8 cellular contexts compared by ENCODE assay signal in genomic region chr12:133129368-133130037, GRCh38. TPM values are rescaled to one million over a fixed set of nuclear protein-coding genes. Genes with fewer than 3 reads are reported as not detected.
DNase-seq lines count a peak whose midpoint lies in the region; ATAC-seq and TF ChIP-seq lines count a peak whose summit lies in the region.

No MANE protein-coding gene starts in this region.

- no peaks in the 10 kb centered on the region for H4K20me1 ChIP-seq in neural progenitor cell (ENCODE audit: low read depth)

- peaks cover 81% of the 10 kb centered on the region for H3K9me3 Mint-ChIP-seq in neural progenitor cell

- peak overlapping the region; percentile 63 for H3K27ac Mint-ChIP-seq in neural progenitor cell

- peaks cover 7% of the 10 kb centered on the region for H3K4me1 Mint-ChIP-seq in neural progenitor cell

- H3K9me3 ChIP-seq in HAP-1 (peaks cover 12% of the 10 kb centered on the region), neural progenitor cell (ENCODE audit: low read depth) (peaks cover 56% of the 10 kb centered on the region)

- H3K27me3 ChIP-seq in BJ (ENCODE audit: control insufficient read depth, insufficient read depth, low read length), result no peaks in the 10 kb centered on the region
- H3K27me3 ChIP-seq in HAP-1 (ENCODE audit: low read depth), result no peaks in the 10 kb centered on the region
- H3K27me3 ChIP-seq in neural progenitor cell, result no peaks in the 10 kb centered on the region

- CTCF ChIA-PET in BJ (lab: Yijun Ruan, JAX), result no interaction called here

- H3K4me3 Mint-ChIP-seq in neural progenitor cell, result peak overlapping the region; percentile 97

- H3K9ac ChIP-seq in neural progenitor cell, result peak overlapping the region; percentile 35

- DNase-seq in BJ (ENCODE audit: low read depth), result no peak
- peak; percentile 16 to 27 for DNase-seq in HAP-1 (ENCODE audit: low spot score in 2 of 2)
- DNase-seq in neural progenitor cell (ENCODE audit: low spot score), result no peak
- no peak for DNase-seq in stimulated activated CD4-positive, alpha-beta T cell treated with anti-CD3 and anti-CD28 coated beads, Interleukin-4, amount 100 ng/mL, for 24 hours

- peak overlapping the region; percentile 90 for H3K27ac ChIP-seq in neural progenitor cell

- H3K36me3 Mint-ChIP-seq in neural progenitor cell, result peaks cover 72% of the 10 kb centered on the region

- peak overlapping the region; percentile 97 for H3K4me3 ChIP-seq in BJ (ENCODE audit: low read depth, low read length)
- H3K4me3 ChIP-seq in HAP-1, result peak overlapping the region; percentile 89
- H3K4me3 ChIP-seq in neural progenitor cell, result peak overlapping the region; percentile 82

- in situ Hi-C loops in HAP-1 (cut with MboI; ENCODE audit: low sequenced_read_pairs), result no loop called here

- H2AFZ ChIP-seq in neural progenitor cell (replicated peaks), result peak overlapping the region; percentile 81

- peaks cover 15% of the 10 kb centered on the region for H3F3A ChIP-seq in neural progenitor cell (ENCODE audit: low read depth)

- TF ChIP-seq CTCF in BJ (IDR thresholded peaks at IDR 0.05; ENCODE audit: insufficient read depth, low read depth, low read length), result no peak
- no peak for TF ChIP-seq CTCF in neural progenitor cell (IDR thresholded peaks at IDR 0.05)

- H3K36me3 ChIP-seq in BJ (ENCODE audit: control insufficient read depth, insufficient read depth, low read length), result peaks cover 1% of the 10 kb centered on the region; the same call in 1 of the 2 replicates
- H3K36me3 ChIP-seq in HAP-1 (replicated peaks), result peaks cover 3% of the 10 kb centered on the region; the same call in 1 of the 2 replicates
- peaks cover 57% of the 10 kb centered on the region for H3K36me3 ChIP-seq in neural progenitor cell

- ATAC-seq in SK-N-SH treated with all-trans-retinoic acid at 6 μM for 48 hours, result peak; percentile 55
- peak; percentile 11 for ATAC-seq in esophagus mucosa
- ATAC-seq in GM18873 (IDR thresholded peaks at IDR 0.05; ENCODE audit: low FRiP score, unreplicated experiment), result no peak
- no peak for ATAC-seq in HG03442 (IDR thresholded peaks at IDR 0.05; ENCODE audit: unreplicated experiment)

- peaks cover 82% of the 10 kb centered on the region for H3K79me2 ChIP-seq in neural progenitor cell (ENCODE audit: low read depth)

- H3K27me3 Mint-ChIP-seq in neural progenitor cell (ENCODE audit: insufficient read depth, low read depth), result peaks cover 13% of the 10 kb centered on the region

- POLR2A ChIA-PET in BJ (lab: Charles Lee), result interaction anchor here (1.0 kb wide), 1 partner anchor 173 kb away, joined by 6 read pairs; no protein-coding TSS in a partner anchor

- peaks cover 2% of the 10 kb centered on the region for H3K4me1 ChIP-seq in HAP-1
- peaks cover 5% of the 10 kb centered on the region for H3K4me1 ChIP-seq in neural progenitor cell

- H3K4me2 ChIP-seq in neural progenitor cell, result peak overlapping the region; percentile 82

TF ChIP-seq in SK-N-SH treated with all-trans-retinoic acid at 6 μM for 48 hours, 23 proteins besides CTCF, POLR2A, EP300 and RAD21:
- TF ChIP-seq PPARA (CRISPR knock-in tag; IDR thresholded peaks at IDR 0.05; ENCODE audit: borderline replicate concordance) (no peak), TOX (CRISPR knock-in tag; IDR thresholded peaks at IDR 0.05; ENCODE audit: borderline replicate concordance) (no peak), ZNF8 (CRISPR knock-in tag; IDR thresholded peaks at IDR 0.05) (no peak), CREB5 (CRISPR knock-in tag; IDR thresholded peaks at IDR 0.05; ENCODE audit: low read depth) (no peak), ISL1 (CRISPR knock-in tag; IDR thresholded peaks at IDR 0.05) (no peak), ZNF70 (CRISPR knock-in tag; IDR thresholded peaks at IDR 0.05) (no peak), GLIS3 (CRISPR knock-in tag; IDR thresholded peaks at IDR 0.05) (no peak), OSR1 (CRISPR knock-in tag; IDR thresholded peaks at IDR 0.05) (no peak), BACH2 (CRISPR knock-in tag; IDR thresholded peaks at IDR 0.05; ENCODE audit: borderline replicate concordance) (no peak), CSDC2 (CRISPR knock-in tag; IDR thresholded peaks at IDR 0.05) (no peak), ARNTL (CRISPR knock-in tag; IDR thresholded peaks at IDR 0.05; ENCODE audit: borderline replicate concordance, low read depth) (no peak), CSRNP3 (CRISPR knock-in tag; IDR thresholded peaks at IDR 0.05) (no peak), ZC3H10 (CRISPR knock-in tag; IDR thresholded peaks at IDR 0.05) (no peak), SNAI2 (CRISPR knock-in tag; IDR thresholded peaks at IDR 0.05) (no peak), POU6F1 (CRISPR knock-in tag; IDR thresholded peaks at IDR 0.05; ENCODE audit: borderline replicate concordance, low read depth) (no peak), ZFP3 (CRISPR knock-in tag; IDR thresholded peaks at IDR 0.05) (no peak), TSHZ2 (CRISPR knock-in tag; IDR thresholded peaks at IDR 0.05) (no peak)

RNA-seq across cellular contexts. Expression of gene ZNF891, which starts 0.6 kb away (rescaled TPM):
- polyA plus RNA-seq in BJ (2011; rRNA removed), result 0.21 and 0.47 TPM in 2 replicates
- polyA minus RNA-seq in BJ (2011; rRNA and poly(A)+ RNA removed), result 0.51 and 0.57 TPM in 2 replicates
- total RNA-seq in esophagus mucosa, result 0.64 TPM
- total RNA-seq in neural progenitor cell (ENCODE audit: low replicate concordance), result 6.0 and 7.2 TPM in 2 replicates

RNA-seq across cellular contexts. Expression of gene ZNF10, which starts 0.9 kb away (rescaled TPM):
- polyA plus RNA-seq in BJ (2011; rRNA removed), result 2.0 and 4.3 TPM in 2 replicates
- 5.2 and 6.8 TPM in 2 replicates for polyA minus RNA-seq in BJ (2011; rRNA and poly(A)+ RNA removed)
- total RNA-seq in esophagus mucosa, result 2.4 TPM
- total RNA-seq in neural progenitor cell (ENCODE audit: low replicate concordance), result 19.6 and 27.8 TPM in 2 replicates

RNA-seq across cellular contexts. Expression of gene ZNF140, which starts 48.8 kb away (rescaled TPM):
- 11.8 and 14.6 TPM in 2 replicates for polyA plus RNA-seq in BJ (2011; rRNA removed)
- 6.1 and 9.4 TPM in 2 replicates for polyA minus RNA-seq in BJ (2011; rRNA and poly(A)+ RNA removed)
- 11.4 TPM for total RNA-seq in esophagus mucosa
- total RNA-seq in neural progenitor cell (ENCODE audit: low replicate concordance), result 24.4 and 35.3 TPM in 2 replicates

RNA-seq across cellular contexts. Expression of gene ZNF268, which starts 51.8 kb away (rescaled TPM):
- 9.9 and 16.2 TPM in 2 replicates for polyA plus RNA-seq in BJ (2011; rRNA removed)
- 39.0 and 71.1 TPM in 2 replicates for polyA minus RNA-seq in BJ (2011; rRNA and poly(A)+ RNA removed)
- total RNA-seq in esophagus mucosa (13.0 TPM), neural progenitor cell (ENCODE audit: low replicate concordance) (42.7 and 54.2 TPM in 2 replicates)

Comparison
In these comparisons a context has a peak if more than half of its experiments do, and no peak if none do; other contexts are left out.
1. DNase-seq: peak in HAP-1 (2 of 2); none in BJ (single experiment), neural progenitor cell (single experiment) and stimulated activated CD4-positive, alpha-beta T cell treated with anti-CD3 and anti-CD28 coated beads, Interleukin-4, amount 100 ng/mL, for 24 hours (single experiment).
2. ATAC-seq: peak in SK-N-SH treated with all-trans-retinoic acid at 6 μM for 48 hours (single experiment) and esophagus mucosa (single experiment); none in GM18873 (single experiment) and HG03442 (single experiment).
3. Peak in every context shown above with its lines, with median percentiles within 50 percentile points of each other: H3K4me3 ChIP-seq.